ENCODE assay signal across 15 cellular contexts in the genomic region with DNA sequence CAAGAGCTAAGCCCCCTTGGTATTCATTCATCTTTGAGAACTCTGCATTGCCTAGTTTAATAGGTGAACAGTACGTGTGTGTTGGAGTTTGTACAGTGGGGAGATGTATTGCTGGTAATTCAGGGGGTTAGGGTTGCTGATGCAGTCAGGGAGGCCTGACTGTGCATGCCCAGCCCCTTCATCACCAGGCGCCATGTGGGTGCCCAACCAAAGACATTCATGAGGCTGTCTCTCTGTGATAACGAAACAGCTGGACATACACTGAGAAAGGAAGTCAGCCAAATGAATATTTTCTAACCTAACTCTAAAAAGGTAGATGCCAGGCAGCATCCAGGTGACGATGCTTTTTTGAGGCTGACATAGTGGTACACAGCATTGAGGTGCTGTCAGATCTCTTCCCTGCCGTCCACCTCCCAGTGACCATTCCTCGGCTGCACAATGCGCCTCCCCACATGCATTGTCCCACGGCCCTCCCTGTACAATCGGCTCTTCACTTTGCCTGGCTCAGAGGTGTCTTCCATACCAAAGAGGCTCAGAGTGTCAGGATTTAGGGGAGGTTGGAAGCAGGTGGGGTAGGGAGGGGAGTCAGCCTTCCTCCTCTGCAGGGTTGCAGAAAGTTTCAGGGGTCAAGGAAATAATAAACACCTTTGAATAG. TPM values are rescaled to one million over a fixed set of nuclear protein-coding genes. Genes with fewer than 3 reads are reported as not detected.
DNase-seq lines count a peak whose midpoint lies in the region; ATAC-seq and TF ChIP-seq lines count a peak whose summit lies in the region.
"Had no signal": no experiment of that assay in that cellular context is flagged by ENCODE, and none has a peak within 500 bp of the region (broad histone marks: within the 10 kb centered on the region; RNA-seq: fewer than 3 reads in every experiment).

No MANE protein-coding gene starts in this region.

- no peaks in the 10 kb centered on the region for H3K9me2 ChIP-seq in hepatocyte (replicated peaks; ENCODE audit: insufficient read depth)

- H2BK5ac ChIP-seq in neuronal stem cell (ENCODE audit: low read length): no peak overlapping the region

- H3K36me3 ChIP-seq in hepatocyte (replicated peaks; ENCODE audit: insufficient read depth, low read depth): no peaks in the 10 kb centered on the region
- no peaks in the 10 kb centered on the region for H3K36me3 ChIP-seq in neuronal stem cell (replicated peaks in 1 of 2; ENCODE audit: control insufficient read depth in 2 of 2, insufficient read depth in 2 of 2, low read length in 2 of 2)
- H3K36me3 ChIP-seq in vagina: no peaks in the 10 kb centered on the region

- H4K8ac ChIP-seq in neuronal stem cell (ENCODE audit: low read depth, low read length): no peak overlapping the region

- no peaks in the 10 kb centered on the region for H4K20me1 ChIP-seq in hepatocyte (ENCODE audit: insufficient read depth, poor library complexity, severe bottlenecking)

- H2AK5ac ChIP-seq in neuronal stem cell (ENCODE audit: low read depth, low read length): no peak overlapping the region

- H3K4me1 Mint-ChIP-seq in activated naive CD4-positive, alpha-beta T cell treated with anti-CD3 and anti-CD28 coated beads, Interleukin-2, amount 50 U/mL, for 24 hours: no peaks in the 10 kb centered on the region

- H3K9me3 ChIP-seq in hepatocyte (ENCODE audit: low read depth) (no peaks in the 10 kb centered on the region), neuronal stem cell (replicated peaks in 1 of 2; ENCODE audit: control insufficient read depth in 2 of 2, insufficient read depth in 1 of 2, low read depth in 1 of 2, low read length in 2 of 2) (no peaks in the 10 kb centered on the region), vagina (no peaks in the 10 kb centered on the region)

- no peak overlapping the region for H2BK12ac ChIP-seq in neuronal stem cell (ENCODE audit: low read length)

- H3K4me2 ChIP-seq in hepatocyte (peak overlapping the region; percentile 17), neuronal stem cell (ENCODE audit: insufficient read depth, low read length, poor library complexity, severe bottlenecking) (no peak overlapping the region)

- H3K27ac ChIP-seq in hepatocyte (peak overlapping the region; percentile 56), neuronal stem cell (replicated peaks; ENCODE audit: low read length) (peak overlapping the region; percentile 9), vagina (no peak overlapping the region)
- H3K27ac ChIP-seq: GM23248 had no signal

- peak overlapping the region; percentile 11 for H3K27ac Mint-ChIP-seq in activated naive CD4-positive, alpha-beta T cell treated with anti-CD3 and anti-CD28 coated beads, Interleukin-2, amount 50 U/mL, for 24 hours
- no peak overlapping the region for H3K27ac Mint-ChIP-seq in activated naive CD4-positive, alpha-beta T cell treated with anti-CD3 and anti-CD28 coated beads, Interleukin-2, amount 50 U/mL, for 72 hours
- H3K27ac Mint-ChIP-seq: CD4-positive, alpha-beta T cell had no signal

- no peak overlapping the region for H2BK15ac ChIP-seq in neuronal stem cell (ENCODE audit: low read length)

- H3K18ac ChIP-seq in neuronal stem cell (ENCODE audit: low read length): no peak overlapping the region

- 89% methylated on average over 9 of the region's 9 CpGs for WGBS in hepatocyte (ENCODE audit: low lambda C conversion rate, missing lambda C conversion rate)
- WGBS in neuronal stem cell (ENCODE audit: extremely low coverage in 2 of 2, insufficient read length in 2 of 2, insufficient replicate concordance in 1 of 2), 2 donors: no CpG with 5 or more reads among the region's 9 CpGs

- no peak for TF ChIP-seq POLR2A in vagina (IDR thresholded peaks at IDR 0.05)

- peaks cover 3% of the 10 kb centered on the region for H3K79me1 ChIP-seq in neuronal stem cell (ENCODE audit: low read depth, low read length)

- H3K4me1 ChIP-seq in hepatocyte (ENCODE audit: insufficient read depth) (peaks cover 25% of the 10 kb centered on the region), neuronal stem cell (ENCODE audit: control insufficient read depth in 2 of 2, insufficient read depth in 1 of 2, low read depth in 1 of 2, low read length in 2 of 2) (peaks cover 11 to 17% of the 10 kb centered on the region in 2 donors), vagina (peaks cover 58% of the 10 kb centered on the region)

- peaks cover 2% of the 10 kb centered on the region for H3K27me3 Mint-ChIP-seq in activated naive CD4-positive, alpha-beta T cell treated with anti-CD3 and anti-CD28 coated beads, Interleukin-2, amount 50 U/mL, for 24 hours

- no peaks in the 10 kb centered on the region for H3K27me3 ChIP-seq in hepatocyte
- H3K27me3 ChIP-seq in neuronal stem cell (ENCODE audit: control insufficient read depth in 3 of 3, insufficient read depth in 3 of 3, low read depth in 1 of 3, low read length in 3 of 3): no peaks in the 10 kb centered on the region
- no peaks in the 10 kb centered on the region for H3K27me3 ChIP-seq in vagina

- no peak overlapping the region for H3K9ac ChIP-seq in neuronal stem cell (ENCODE audit: low read depth, low read length, poor library complexity)
- H3K9ac ChIP-seq: GM23248 had no signal

- no peak overlapping the region for H2BK120ac ChIP-seq in neuronal stem cell (ENCODE audit: low read depth, low read length)

- H3K36me3 Mint-ChIP-seq in activated naive CD4-positive, alpha-beta T cell treated with anti-CD3 and anti-CD28 coated beads, Interleukin-2, amount 50 U/mL, for 24 hours: no peaks in the 10 kb centered on the region
- no peaks in the 10 kb centered on the region for H3K36me3 Mint-ChIP-seq in activated naive CD4-positive, alpha-beta T cell treated with anti-CD3 and anti-CD28 coated beads, Interleukin-2, amount 50 U/mL, for 72 hours

- intact Hi-C loops in vagina (cut with DNase I): no loop called here

- H3K4me3 Mint-ChIP-seq in activated naive CD4-positive, alpha-beta T cell treated with anti-CD3 and anti-CD28 coated beads, Interleukin-2, amount 50 U/mL, for 24 hours: no peak overlapping the region
- H3K4me3 Mint-ChIP-seq: CD4-positive, alpha-beta T cell had no signal

- no peak overlapping the region for H4K91ac ChIP-seq in neuronal stem cell (ENCODE audit: low read depth, low read length, poor library complexity)

- H3K9me3 Mint-ChIP-seq in activated naive CD4-positive, alpha-beta T cell treated with anti-CD3 and anti-CD28 coated beads, Interleukin-2, amount 50 U/mL, for 24 hours: no peaks in the 10 kb centered on the region
- no peaks in the 10 kb centered on the region for H3K9me3 Mint-ChIP-seq in activated naive CD4-positive, alpha-beta T cell treated with anti-CD3 and anti-CD28 coated beads, Interleukin-2, amount 50 U/mL, for 72 hours
- H3K9me3 Mint-ChIP-seq: CD4-positive, alpha-beta T cell had no signal

- no peak overlapping the region for H2AFZ ChIP-seq in hepatocyte
- no peak overlapping the region for H2AFZ ChIP-seq in neuronal stem cell (ENCODE audit: low read length)
- H2AFZ ChIP-seq: GM23248 had no signal

- DNase-seq in activated naive CD4-positive, alpha-beta T cell treated with anti-CD3 and anti-CD28 coated beads, Interleukin-2, amount 50 U/mL, for 72 hours (ENCODE audit: low spot score in 2 of 2): no peak
- DNase-seq in hepatocyte (ENCODE audit: low spot score): no peak
- no peak for DNase-seq in neuronal stem cell (ENCODE audit: low spot score)
- DNase-seq in vagina (ENCODE audit: extremely low spot score in 2 of 2): peak; percentile 49 to 78
- DNase-seq in NCI-H446 treated with DMSO at 0.1 percent for 48 hours (lab: John Stamatoyannopoulos, UW): no peak
- no peak for DNase-seq in COLO668 (lab: John Stamatoyannopoulos, UW; ENCODE audit: unreplicated experiment)
- DNase-seq: ACHN; C1 segment of cervical spinal cord; CD4-positive, alpha-beta T cell; DMS79; GM23248 had no signal

- H3K14ac ChIP-seq in neuronal stem cell (ENCODE audit: low read length): no peak overlapping the region

- TF ChIP-seq CTCF in hepatocyte (IDR thresholded peaks at IDR 0.05; ENCODE audit: poor library complexity) (no peak), vagina (IDR thresholded peaks at IDR 0.05) (no peak)

- ATAC-seq in activated naive CD4-positive, alpha-beta T cell treated with anti-CD3 and anti-CD28 coated beads, Interleukin-2, amount 50 U/mL, for 72 hours: no peak
- no peak for ATAC-seq in HG03159 (IDR thresholded peaks at IDR 0.05; ENCODE audit: unreplicated experiment)
- ATAC-seq: GM12878, HCT116 had no signal

- H3K23ac ChIP-seq in neuronal stem cell (ENCODE audit: low read depth, low read length, poor library complexity): no peak overlapping the region

- no peak overlapping the region for H3K4ac ChIP-seq in neuronal stem cell (ENCODE audit: low read length)

- peaks cover 60% of the 10 kb centered on the region for H3K79me2 ChIP-seq in hepatocyte

- H3K4me3 ChIP-seq in hepatocyte (no peak overlapping the region), neuronal stem cell (ENCODE audit: low read length in 2 of 2) (peak overlapping the region in 1 of 2 donors; percentile 31), vagina (no peak overlapping the region)
- H3K4me3 ChIP-seq: GM12878, GM23248 had no signal

RNA-seq across cellular contexts. Expression of a gene that starts 19.0 kb away (rescaled TPM):
- total RNA-seq in activated naive CD4-positive, alpha-beta T cell treated with anti-CD3 and anti-CD28 coated beads, Interleukin-2, amount 50 U/mL, for 72 hours: 1 to 10 TPM in 1 of 2 donors, not detected in 1; 2.2 TPM
- total RNA-seq in hepatocyte: 31.8 and 31.9 TPM in 2 replicates
- 21.6 and 22.9 TPM in 2 replicates for polyA plus RNA-seq in hepatocyte
- 17.5 TPM for polyA plus RNA-seq in neuronal stem cell (2013, experiment 1 of 2)
- 17.5 TPM for polyA plus RNA-seq in neuronal stem cell (2013, experiment 2 of 2)
- total RNA-seq in vagina: 32.7 TPM

Comparison
In these comparisons a context has a peak if more than half of its experiments do, and no peak if none do; other contexts are left out.
1. DNase-seq: peak in vagina (2 of 2); none in activated naive CD4-positive, alpha-beta T cell treated with anti-CD3 and anti-CD28 coated beads, Interleukin-2, amount 50 U/mL, for 72 hours (0 of 2), hepatocyte (single experiment), neuronal stem cell (single experiment), NCI-H446 treated with DMSO at 0.1 percent for 48 hours (single experiment) and COLO668 (single experiment).
2. RNA of a gene that starts 19.0 kb away (total RNA-seq): 32.7 TPM in vagina (single experiment) and 31.8 to 31.9 TPM in hepatocyte; 2.2 TPM in activated naive CD4-positive, alpha-beta T cell treated with anti-CD3 and anti-CD28 coated beads, Interleukin-2, amount 50 U/mL, for 72 hours; every median in the first group is over 10 times any median in the second.